Comparison of ENCODE assay signal across 25 cellular contexts in the genomic region with DNA sequence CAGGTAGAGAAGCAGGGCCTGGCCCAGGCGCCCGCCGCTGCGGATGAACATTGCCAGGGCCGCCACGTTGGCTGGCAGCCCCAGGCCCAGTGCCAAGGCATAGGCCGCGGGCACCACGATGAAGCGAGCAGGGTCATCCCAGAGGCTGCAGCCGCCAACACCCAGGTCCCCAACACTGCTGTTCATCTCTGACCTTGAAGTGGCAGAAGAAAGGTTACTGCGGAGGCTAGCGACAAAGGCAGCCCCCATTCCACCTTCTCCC. TPM values are rescaled to one million over a fixed set of nuclear protein-coding genes. Genes with fewer than 3 reads are reported as not detected.
DNase-seq lines count a peak whose midpoint lies in the region; ATAC-seq, FAIRE-seq and TF ChIP-seq lines count a peak whose summit lies in the region.
"Had no signal": no experiment of that assay in that cellular context is flagged by ENCODE, and none has a peak within 500 bp of the region (broad histone marks: within the 10 kb centered on the region; RNA-seq: fewer than 3 reads in every experiment).

No MANE protein-coding gene starts in this region.

- TF ChIP-seq EP300 in HepG2 (IDR thresholded peaks at IDR 0.05; ENCODE audit: low read depth in 2 of 2, low read length in 2 of 2) (no peak), HepG2 (CRISPR knock-in tag; IDR thresholded peaks at IDR 0.05; ENCODE audit: borderline replicate concordance) (no peak), gastroesophageal sphincter (IDR thresholded peaks at IDR 0.05) (no peak)

- no peak overlapping the region for H3K4me3 Mint-ChIP-seq in T-helper 17 cell
- H3K4me3 Mint-ChIP-seq: CD4-positive, CD25-positive, alpha-beta regulatory T cell; CD8-positive, alpha-beta memory T cell; H9 had no signal

- POLR2A ChIA-PET in HepG2 (lab: Yijun Ruan, JAX) = no interaction called here

- no peaks in the 10 kb centered on the region for H3K36me3 Mint-ChIP-seq in T-helper 17 cell (ENCODE audit: low read depth)

- DNase-seq in HepG2 (ENCODE audit: low spot score) = no peak
- no peak for DNase-seq in right lobe of liver
- DNase-seq in T-helper 17 cell = no peak
- peak; percentile 41 for DNase-seq in cerebellum (ENCODE audit: low spot score)
- peak; percentile 27 for DNase-seq in testis
- no peak for DNase-seq in coronary artery (ENCODE audit: low spot score)
- DNase-seq: ACHN; BE2C; CD4-positive, CD25-positive, alpha-beta regulatory T cell; CD8-positive, alpha-beta memory T cell; COR-L47; DMS 273 treated with DMSO at 0.1 percent for 48 hours; DMS53; DND-41; EL; IMR-90 had no signal

- no peak for FAIRE-seq in HepG2 (lab: Jason Lieb, UNC)
- FAIRE-seq: A204.1, G401.6, GM12891, H1, K562 had no signal

- TF ChIP-seq RAD21 in HepG2 (CRISPR knock-in tag; IDR thresholded peaks at IDR 0.05) = no peak

- no peaks in the 10 kb centered on the region for H3K27me3 Mint-ChIP-seq in T-helper 17 cell
- H3K27me3 Mint-ChIP-seq: CD4-positive, CD25-positive, alpha-beta regulatory T cell; CD8-positive, alpha-beta memory T cell had no signal

- BruUV-seq in HepG2 (replicated peaks; lab: Mats Ljungman, UMichigan) = no TSS peak

- TF ChIP-seq POLR2A in HepG2 (IDR thresholded peaks at IDR 0.05; ENCODE audit: insufficient read depth in 1 of 2, low read depth in 2 of 2, low read length in 2 of 2) (no peak), right lobe of liver (IDR thresholded peaks at IDR 0.05) (no peak), testis (IDR thresholded peaks at IDR 0.05) (no peak), gastroesophageal sphincter (IDR thresholded peaks at IDR 0.05) (no peak)

- H4K20me1 ChIP-seq in HepG2 (ENCODE audit: insufficient read depth, low read length) = no peaks in the 10 kb centered on the region

- H3K4me3 ChIP-seq in HepG2 (replicated peaks in 1 of 3; ENCODE audit: insufficient read depth in 1 of 3, low read depth in 2 of 3, low read length in 3 of 3) = no peak overlapping the region
- no peak overlapping the region for H3K4me3 ChIP-seq in right lobe of liver
- no peak overlapping the region for H3K4me3 ChIP-seq in testis
- no peak overlapping the region for H3K4me3 ChIP-seq in coronary artery
- H3K4me3 ChIP-seq in gastroesophageal sphincter = no peak overlapping the region
- H3K4me3 ChIP-seq: K562 had no signal

- ATAC-seq in HepG2 = no peak
- no peak for ATAC-seq in right lobe of liver
- ATAC-seq in T-helper 17 cell = no peak
- ATAC-seq in HG02973 (IDR thresholded peaks at IDR 0.05; ENCODE audit: unreplicated experiment) = no peak
- ATAC-seq in gastroesophageal sphincter = no peak

- no peaks in the 10 kb centered on the region for H3K36me3 ChIP-seq in HepG2 (replicated peaks in 1 of 2; ENCODE audit: control insufficient read depth in 1 of 2, insufficient read depth in 2 of 2, low read length in 2 of 2)
- H3K36me3 ChIP-seq in right lobe of liver = no peaks in the 10 kb centered on the region
- no peaks in the 10 kb centered on the region for H3K36me3 ChIP-seq in testis (ENCODE audit: low read depth, missing control alignments)
- H3K36me3 ChIP-seq in gastroesophageal sphincter = peaks cover 0 to 32% of the 10 kb centered on the region in 2 donors
- H3K36me3 ChIP-seq: BE2C had no signal

- H2AFZ ChIP-seq in HepG2 (ENCODE audit: low read length) = no peak overlapping the region

- intact Hi-C loops in HepG2 (cut with micrococcal nuclease; ENCODE audit: unreplicated experiment) (no loop called here), right lobe of liver (cut with DNase I) (no loop called here), testis (cut with DNase I; ENCODE audit: low total_unique reads) (no loop called here)

- H3K4me1 ChIP-seq in HepG2 (ENCODE audit: insufficient read depth, low read length) (peaks cover 37% of the 10 kb centered on the region), right lobe of liver (no peaks in the 10 kb centered on the region), testis (peaks cover 33% of the 10 kb centered on the region), gastroesophageal sphincter (peaks cover 0 to 9% (median 0%) of the 10 kb centered on the region in 3 donors)
- H3K4me1 ChIP-seq: BE2C had no signal

- H3K27me3 ChIP-seq in HepG2 (ENCODE audit: control insufficient read depth in 1 of 2, insufficient read depth in 2 of 2, low read length in 2 of 2) = no peaks in the 10 kb centered on the region
- H3K27me3 ChIP-seq in right lobe of liver = no peaks in the 10 kb centered on the region
- H3K27me3 ChIP-seq in testis = no peaks in the 10 kb centered on the region
- H3K27me3 ChIP-seq in gastroesophageal sphincter = no peaks in the 10 kb centered on the region
- H3K27me3 ChIP-seq: BE2C had no signal

- peak overlapping the region; percentile 37 for H3K27ac Mint-ChIP-seq in T-helper 17 cell
- H3K27ac Mint-ChIP-seq: CD4-positive, CD25-positive, alpha-beta regulatory T cell; H9 had no signal

- no peak for TF ChIP-seq CTCF in HepG2 (CRISPR knock-in tag; IDR thresholded peaks at IDR 0.05)
- no peak for TF ChIP-seq CTCF in right lobe of liver (IDR thresholded peaks at IDR 0.05)
- TF ChIP-seq CTCF in testis (IDR thresholded peaks at IDR 0.05) = no peak
- no peak for TF ChIP-seq CTCF in coronary artery (IDR thresholded peaks at IDR 0.05)
- TF ChIP-seq CTCF in gastroesophageal sphincter (IDR thresholded peaks at IDR 0.05) = no peak

- H3K9me3 ChIP-seq in HepG2 (ENCODE audit: low read length) (no peaks in the 10 kb centered on the region), right lobe of liver (no peaks in the 10 kb centered on the region), T-helper 17 cell (ENCODE audit: control insufficient read depth, low read length, poor library complexity, severe bottlenecking) (no peaks in the 10 kb centered on the region), testis (no peaks in the 10 kb centered on the region), gastroesophageal sphincter (no peaks in the 10 kb centered on the region)
- H3K9me3 ChIP-seq: BE2C had no signal

- peaks cover 21% of the 10 kb centered on the region for H3K4me1 Mint-ChIP-seq in T-helper 17 cell

- H3K27ac ChIP-seq in HepG2 (ENCODE audit: extremely low read length, insufficient read depth, low read length) (no peak overlapping the region), right lobe of liver (no peak overlapping the region), testis (peak overlapping the region in 1 of 2 donors; percentile 71), coronary artery (no peak overlapping the region), gastroesophageal sphincter (no peak overlapping the region)
- H3K27ac ChIP-seq: HL-60 had no signal

- no peaks in the 10 kb centered on the region for H3K79me2 ChIP-seq in HepG2 (ENCODE audit: insufficient read depth, low read length)

- no peak overlapping the region for H3K9ac ChIP-seq in HepG2 (ENCODE audit: insufficient read depth, low read depth, low read length)

- WGBS in HepG2 (ENCODE audit: low lambda C conversion rate) = 94% methylated on average over 2 of the region's 13 CpGs
- no CpG with 5 or more reads among the region's 13 CpGs for WGBS in right lobe of liver (ENCODE audit: insufficient coverage, low coverage, low lambda C conversion rate, missing lambda C conversion rate)
- 37 to 49% methylated on average over 2 to 13 of the region's 13 CpGs for WGBS in testis, 2 donors
- no CpG with 5 or more reads among the region's 13 CpGs for WGBS in gastroesophageal sphincter (ENCODE audit: low coverage in 1 of 2), 2 donors

- CTCF ChIA-PET in HepG2 (lab: Yijun Ruan, JAX; ENCODE audit: low intra/inter-chr PET ratio, low total read pairs) = no interaction called here

- in situ Hi-C loops in HepG2 (cut with HindIII; ENCODE audit: extremely low pct_ligation_motif_present, low pct_unique_long_range_greater_than_20kb) = no loop called here

- H3K4me2 ChIP-seq in HepG2 (ENCODE audit: low read depth, low read length) = no peak overlapping the region

RNA-seq across cellular contexts. Expression of a gene that starts 8.0 kb away (rescaled TPM):
- total RNA-seq in HepG2 (2016; rRNA removed; fragmentation: Illumina TruSeq; extraction: Trizol) (4.5 and 11.5 TPM in 2 replicates), right lobe of liver (10 to 100 TPM; 12.6 to 22.1 (median 16.2) TPM), T-helper 17 cell (10 to 100 TPM; 10.6 to 14.4 TPM), cerebellum (6.2 TPM), testis (10 to 100 TPM; 43.5 to 54.8 TPM), gastroesophageal sphincter (10 to 100 TPM; 22.7 to 67.6 (median 41.8) TPM)
- 2.0 and 3.1 TPM in 2 replicates for total RNA-seq in HepG2 (2016; cell fraction: cytosol; rRNA removed; fragmentation: Illumina TruSeq; extraction: Trizol; ENCODE audit: low read depth)
- 6.1 and 11.1 TPM in 2 replicates for total RNA-seq in HepG2 (2016; cell fraction: insoluble cytoplasmic fraction; rRNA removed; fragmentation: Illumina TruSeq; extraction: Trizol)
- 3.0 and 3.3 TPM in 2 replicates for total RNA-seq in HepG2 (2016; cell fraction: membrane; rRNA removed; fragmentation: Illumina TruSeq; extraction: Trizol)
- 12.0 and 13.3 TPM in 2 replicates for total RNA-seq in HepG2 (2016; cell fraction: nucleus; rRNA removed; fragmentation: Illumina TruSeq; extraction: Trizol)
- polyA plus RNA-seq in HepG2 (2011; rRNA removed) (23.3 and 26.0 TPM in 2 replicates), testis (ENCODE audit: insufficient read depth, low read depth, low replicate concordance) (55.8 TPM)
- 21.2 and 28.1 TPM in 2 replicates for polyA plus RNA-seq in HepG2 (2011; cell fraction: cytosol; rRNA removed)
- polyA plus RNA-seq in HepG2 (2011; cell fraction: nucleus; rRNA removed) = 4.7 and 5.7 TPM in 2 replicates
- 12.2 and 14.7 TPM in 2 replicates for polyA plus RNA-seq in HepG2 (2012)
- 2.8 TPM in 2 replicates for polyA plus RNA-seq in HepG2 (2016; cell fraction: cytosol; fragmentation: Illumina TruSeq; extraction: Trizol; ENCODE audit: low read depth)
- 6.6 and 6.7 TPM in 2 replicates for polyA plus RNA-seq in HepG2 (2016; cell fraction: insoluble cytoplasmic fraction; fragmentation: Illumina TruSeq; extraction: Trizol; ENCODE audit: low read depth)
- 3.2 and 3.3 TPM in 2 replicates for polyA plus RNA-seq in HepG2 (2016; cell fraction: membrane; fragmentation: Illumina TruSeq; extraction: Trizol; ENCODE audit: low read depth)
- polyA plus RNA-seq in HepG2 (2016; cell fraction: nucleus; fragmentation: Illumina TruSeq; extraction: Trizol; ENCODE audit: insufficient read depth, low read depth) = 22.1 and 24.6 TPM in 2 replicates
- polyA minus RNA-seq in HepG2 (2011; rRNA and poly(A)+ RNA removed; ENCODE audit: low replicate concordance) = 16.7 and 19.9 TPM in 2 replicates
- 3.9 and 4.2 TPM in 2 replicates for polyA minus RNA-seq in HepG2 (2011; cell fraction: cytosol; rRNA and poly(A)+ RNA removed)
- polyA minus RNA-seq in HepG2 (2011; cell fraction: nucleus; rRNA and poly(A)+ RNA removed) = 2.2 and 4.2 TPM in 2 replicates

RNA-seq across cellular contexts. Expression of a gene that starts 47.7 kb away (rescaled TPM):
- total RNA-seq in HepG2 (2016; rRNA removed; fragmentation: Illumina TruSeq; extraction: Trizol) (0.04 and 0.06 TPM in 2 replicates), right lobe of liver (under 1 TPM in 2 of 6 experiments, not detected in 4; 0.07 to 0.13 TPM), T-helper 17 cell (under 1 TPM; 0.55 to 0.75 TPM), cerebellum (15.5 TPM), testis (10 to 100 TPM; 19.8 to 22.5 TPM), gastroesophageal sphincter (under 1 TPM in 2 of 4 donors, not detected in 2; 0.12 to 0.13 TPM)
- total RNA-seq in HepG2 (2016; cell fraction: cytosol; rRNA removed; fragmentation: Illumina TruSeq; extraction: Trizol; ENCODE audit: low read depth) = not detected in 2 replicates
- 0.04 TPM in 1 of 2 replicates, not detected in the other for total RNA-seq in HepG2 (2016; cell fraction: insoluble cytoplasmic fraction; rRNA removed; fragmentation: Illumina TruSeq; extraction: Trizol)
- total RNA-seq in HepG2 (2016; cell fraction: membrane; rRNA removed; fragmentation: Illumina TruSeq; extraction: Trizol) = 0.03 and 0.07 TPM in 2 replicates
- total RNA-seq in HepG2 (2016; cell fraction: nucleus; rRNA removed; fragmentation: Illumina TruSeq; extraction: Trizol) = not detected in 2 replicates
- polyA plus RNA-seq in HepG2 (2011; rRNA removed) (0.03 and 0.12 TPM in 2 replicates), testis (ENCODE audit: insufficient read depth, low read depth, low replicate concordance) (10.6 TPM)
- 0.03 TPM in 2 replicates for polyA plus RNA-seq in HepG2 (2011; cell fraction: cytosol; rRNA removed)
- polyA plus RNA-seq in HepG2 (2011; cell fraction: nucleus; rRNA removed) = 0.11 and 0.14 TPM in 2 replicates
- 0.04 TPM in 1 of 2 replicates, not detected in the other for polyA plus RNA-seq in HepG2 (2012)
- polyA plus RNA-seq in HepG2 (2016; cell fraction: cytosol; fragmentation: Illumina TruSeq; extraction: Trizol; ENCODE audit: low read depth) = 0.28 TPM in 1 of 2 replicates, not detected in the other
- polyA plus RNA-seq in HepG2 (2016; cell fraction: insoluble cytoplasmic fraction; fragmentation: Illumina TruSeq; extraction: Trizol; ENCODE audit: low read depth) = 0.05 and 0.10 TPM in 2 replicates
- 0.07 TPM in 1 of 2 replicates, not detected in the other for polyA plus RNA-seq in HepG2 (2016; cell fraction: membrane; fragmentation: Illumina TruSeq; extraction: Trizol; ENCODE audit: low read depth)
- 0.95 TPM in 1 of 2 replicates, not detected in the other for polyA plus RNA-seq in HepG2 (2016; cell fraction: nucleus; fragmentation: Illumina TruSeq; extraction: Trizol; ENCODE audit: insufficient read depth, low read depth)
- polyA minus RNA-seq in HepG2 (2011; rRNA and poly(A)+ RNA removed; ENCODE audit: low replicate concordance) = 0.30 TPM in 1 of 2 replicates, not detected in the other
- polyA minus RNA-seq in HepG2 (2011; cell fraction: cytosol; rRNA and poly(A)+ RNA removed) = not detected in 2 replicates
- 0.12 TPM in 1 of 2 replicates, not detected in the other for polyA minus RNA-seq in HepG2 (2011; cell fraction: nucleus; rRNA and poly(A)+ RNA removed)
- total RNA-seq: IMR-90 had no signal
- polyA plus RNA-seq: CD8-positive, alpha-beta memory T cell had no signal

RNA-seq across cellular contexts. Expression of a gene that starts 54.6 kb away (rescaled TPM):
- total RNA-seq in HepG2 (2016; rRNA removed; fragmentation: Illumina TruSeq; extraction: Trizol) = 8.5 and 10.3 TPM in 2 replicates
- 2.2 and 2.5 TPM in 2 replicates for total RNA-seq in HepG2 (2016; cell fraction: cytosol; rRNA removed; fragmentation: Illumina TruSeq; extraction: Trizol; ENCODE audit: low read depth)
- 9.8 TPM in 2 replicates for total RNA-seq in HepG2 (2016; cell fraction: insoluble cytoplasmic fraction; rRNA removed; fragmentation: Illumina TruSeq; extraction: Trizol)
- total RNA-seq in HepG2 (2016; cell fraction: membrane; rRNA removed; fragmentation: Illumina TruSeq; extraction: Trizol) = 5.7 and 6.8 TPM in 2 replicates
- 13.6 and 17.6 TPM in 2 replicates for total RNA-seq in HepG2 (2016; cell fraction: nucleus; rRNA removed; fragmentation: Illumina TruSeq; extraction: Trizol)
- 9.4 and 10.2 TPM in 2 replicates for polyA plus RNA-seq in HepG2 (2011; rRNA removed)
- 2.0 and 2.9 TPM in 2 replicates for polyA plus RNA-seq in HepG2 (2011; cell fraction: cytosol; rRNA removed)
- 18.1 and 19.2 TPM in 2 replicates for polyA plus RNA-seq in HepG2 (2011; cell fraction: nucleus; rRNA removed)
- polyA plus RNA-seq in HepG2 (2012) = 5.6 and 7.6 TPM in 2 replicates
- 0.80 and 0.97 TPM in 2 replicates for polyA plus RNA-seq in HepG2 (2016; cell fraction: cytosol; fragmentation: Illumina TruSeq; extraction: Trizol; ENCODE audit: low read depth)
- polyA plus RNA-seq in HepG2 (2016; cell fraction: insoluble cytoplasmic fraction; fragmentation: Illumina TruSeq; extraction: Trizol; ENCODE audit: low read depth) = 9.6 and 11.3 TPM in 2 replicates
- 2.5 and 2.9 TPM in 2 replicates for polyA plus RNA-seq in HepG2 (2016; cell fraction: membrane; fragmentation: Illumina TruSeq; extraction: Trizol; ENCODE audit: low read depth)
- polyA plus RNA-seq in HepG2 (2016; cell fraction: nucleus; fragmentation: Illumina TruSeq; extraction: Trizol; ENCODE audit: insufficient read depth, low read depth) = 19.8 and 21.8 TPM in 2 replicates
- polyA minus RNA-seq in HepG2 (2011; rRNA and poly(A)+ RNA removed; ENCODE audit: low replicate concordance) = 23.2 and 29.3 TPM in 2 replicates
- polyA minus RNA-seq in HepG2 (2011; cell fraction: cytosol; rRNA and poly(A)+ RNA removed) = 1.6 and 3.4 TPM in 2 replicates
- 33.5 and 37.8 TPM in 2 replicates for polyA minus RNA-seq in HepG2 (2011; cell fraction: nucleus; rRNA and poly(A)+ RNA removed)
- total RNA-seq in right lobe of liver = 1 to 10 TPM; 4.6 to 8.0 (median 6.7) TPM
- total RNA-seq in T-helper 17 cell = 10 to 100 TPM; 21.9 to 27.7 TPM
- 37.5 TPM for total RNA-seq in cerebellum
- 10 to 100 TPM; 35.4 to 40.0 TPM for total RNA-seq in testis
- 16.0 TPM for polyA plus RNA-seq in testis (ENCODE audit: insufficient read depth, low read depth, low replicate concordance)
- 10 to 100 TPM; 10.4 to 19.3 (median 13.3) TPM for total RNA-seq in gastroesophageal sphincter

Comparison
In these comparisons a context has a peak if more than half of its experiments do, and no peak if none do; other contexts are left out.
1. DNase-seq: peak in cerebellum (single experiment) and testis (single experiment); none in HepG2 (single experiment), right lobe of liver (0 of 3), T-helper 17 cell (0 of 3) and coronary artery (single experiment).